In genomic region chr5:177497011-177497296, GRCh38 we compare ENCODE assay signal across 2 cellular contexts.
TF ChIP-seq lines count a peak whose summit lies in the region.

No MANE protein-coding gene starts in this region.

TF ChIP-seq in SK-N-SH treated with all-trans-retinoic acid at 6 μM for 48 hours, 23 proteins besides CTCF, POLR2A, EP300 and RAD21 (continued from another document):
- TF ChIP-seq GLIS3 (CRISPR knock-in tag; IDR thresholded peaks at IDR 0.05) (no peak), BACH2 (CRISPR knock-in tag; IDR thresholded peaks at IDR 0.05; ENCODE audit: borderline replicate concordance) (no peak), POU6F1 (CRISPR knock-in tag; IDR thresholded peaks at IDR 0.05; ENCODE audit: borderline replicate concordance, low read depth) (no peak), ZFP30 (CRISPR knock-in tag; IDR thresholded peaks at IDR 0.05) (no peak), RARB (CRISPR knock-in tag; IDR thresholded peaks at IDR 0.05) (no peak), CSDC2 (CRISPR knock-in tag; IDR thresholded peaks at IDR 0.05) (no peak), SNAI2 (CRISPR knock-in tag; IDR thresholded peaks at IDR 0.05) (no peak), ESRRG (CRISPR knock-in tag; IDR thresholded peaks at IDR 0.05) (no peak), ARNTL (CRISPR knock-in tag; IDR thresholded peaks at IDR 0.05; ENCODE audit: borderline replicate concordance, low read depth) (no peak), ZNF565 (CRISPR knock-in tag; conservative IDR thresholded peaks at IDR 0.05; ENCODE audit: low read depth) (no peak), CSRNP3 (CRISPR knock-in tag; IDR thresholded peaks at IDR 0.05) (no peak)

TF ChIP-seq in liver, 16 proteins besides CTCF, POLR2A, EP300 and RAD21 (continued from another document):
- TF ChIP-seq ATF3 (IDR thresholded peaks at IDR 0.05), result no peak
- no peak for TF ChIP-seq HNF4G (IDR thresholded peaks at IDR 0.05)
- no peak for TF ChIP-seq REST (IDR thresholded peaks at IDR 0.05)
- TF ChIP-seq HNF4A (conservative IDR thresholded peaks at IDR 0.05), result no peak
